25 cellular contexts compared by ENCODE assay signal in the genomic region with DNA sequence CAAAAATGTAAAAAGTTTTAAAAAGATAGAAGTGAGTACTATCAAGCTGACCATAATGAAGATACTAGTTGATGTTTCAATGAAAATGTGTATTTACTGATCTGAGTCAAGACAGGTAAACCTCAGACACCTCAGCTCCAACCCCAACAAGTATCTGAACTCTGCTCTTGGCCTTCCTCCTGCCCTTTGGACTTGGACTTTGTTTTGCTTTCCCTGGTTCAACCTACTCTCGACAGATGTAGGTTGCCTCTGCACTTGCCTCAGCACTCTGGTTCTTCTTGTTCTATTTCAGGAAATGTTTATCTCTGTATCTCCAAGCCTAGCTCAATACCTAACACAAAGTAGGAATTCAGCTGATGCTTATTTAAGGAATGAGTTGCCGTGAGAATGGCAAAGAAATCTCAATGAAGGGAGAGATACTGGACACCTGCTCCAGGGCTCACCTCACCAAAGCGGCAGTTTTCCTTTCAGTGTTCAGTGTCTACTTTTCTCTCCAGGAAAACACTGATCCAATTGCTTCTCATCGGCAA.
"Had no signal": no experiment of that assay in that cellular context is flagged by ENCODE, and none has a peak within 500 bp of the region (broad histone marks: within the 10 kb centered on the region; RNA-seq: fewer than 3 reads in every experiment).

No MANE protein-coding gene starts in this region.

- H3K4me3 Mint-ChIP-seq: activated CD4-positive, alpha-beta memory T cell treated with anti-CD3 and anti-CD28 coated beads for 36 hours; activated CD8-positive, alpha-beta memory T cell treated with anti-CD3 and anti-CD28 coated beads, Interleukin-2, amount 10 ng/mL, durations not matched to agents 7 days and 5 days; activated naive CD4-positive, alpha-beta T cell treated with anti-CD3 and anti-CD28 coated beads, Interleukin-2, amount 10 ng/mL, durations not matched to agents 7 days and 5 days; effector memory CD8-positive, alpha-beta T cell; memory B cell; naive thymus-derived CD8-positive, alpha-beta T cell; neural progenitor cell; stimulated activated effector memory CD8-positive, alpha-beta T cell treated with anti-CD3 and anti-CD28 coated beads, Interleukin-12 subunit alpha, Interleukin-12 subunit beta, amount 100 ng/mL, for 72 hours had no signal

- DNase-seq: activated CD4-positive, alpha-beta memory T cell treated with anti-CD3 and anti-CD28 coated beads for 36 hours; activated CD4-positive, alpha-beta T cell treated with anti-CD3 and anti-CD28 coated beads for 48 hours; activated CD8-positive, alpha-beta memory T cell treated with anti-CD3 and anti-CD28 coated beads, Interleukin-2, amount 10 ng/mL, durations not matched to agents 7 days and 5 days; activated effector memory CD4-positive, alpha-beta T cell treated with anti-CD3 and anti-CD28 coated beads, Interleukin-2, amount 50 U/mL, for 16 hours; activated naive CD4-positive, alpha-beta T cell treated with anti-CD3 and anti-CD28 coated beads, Interleukin-2, amount 10 ng/mL, durations not matched to agents 7 days and 5 days; activated T-cell treated with anti-CD3 and anti-CD28 coated beads for 4 hours; amygdala; effector memory CD8-positive, alpha-beta T cell; foreskin melanocyte; hippocampal formation; kidney glomerular epithelial cell; left ventricle myocardium superior; naive thymus-derived CD8-positive, alpha-beta T cell; retina; stimulated activated CD4-positive, alpha-beta T cell treated with anti-CD3 and anti-CD28 coated beads, Interleukin-1b, Interleukin-23, amount 100 ng/mL, for 48 hours; stomach; T-helper 2 cell had no signal

- FAIRE-seq: endothelial cell of umbilical vein had no signal

- H3K27ac Mint-ChIP-seq: activated CD4-positive, alpha-beta memory T cell treated with anti-CD3 and anti-CD28 coated beads for 36 hours; activated CD8-positive, alpha-beta memory T cell treated with anti-CD3 and anti-CD28 coated beads, Interleukin-2, amount 10 ng/mL, durations not matched to agents 7 days and 5 days; activated naive CD4-positive, alpha-beta T cell treated with anti-CD3 and anti-CD28 coated beads, Interleukin-2, amount 10 ng/mL, durations not matched to agents 7 days and 5 days; effector memory CD8-positive, alpha-beta T cell; memory B cell; naive thymus-derived CD8-positive, alpha-beta T cell; neural progenitor cell; progenitor cell of endocrine pancreas; stimulated activated effector memory CD8-positive, alpha-beta T cell treated with anti-CD3 and anti-CD28 coated beads, Interleukin-12 subunit alpha, Interleukin-12 subunit beta, amount 100 ng/mL, for 72 hours had no signal

- H3K4me2 ChIP-seq: neural progenitor cell had no signal

- H3K4me3 ChIP-seq: cardiac muscle cell, neural progenitor cell, stomach, vagina had no signal

- H3K4me1 Mint-ChIP-seq: activated CD8-positive, alpha-beta memory T cell treated with anti-CD3 and anti-CD28 coated beads, Interleukin-2, amount 10 ng/mL, durations not matched to agents 7 days and 5 days; activated naive CD4-positive, alpha-beta T cell treated with anti-CD3 and anti-CD28 coated beads, Interleukin-2, amount 10 ng/mL, durations not matched to agents 7 days and 5 days; memory B cell; naive thymus-derived CD8-positive, alpha-beta T cell; stimulated activated effector memory CD8-positive, alpha-beta T cell treated with anti-CD3 and anti-CD28 coated beads, Interleukin-12 subunit alpha, Interleukin-12 subunit beta, amount 100 ng/mL, for 72 hours had no signal

- H3K4me1 ChIP-seq: neural progenitor cell, vagina had no signal

- H3K36me3 ChIP-seq: cardiac muscle cell, neural progenitor cell, stomach, vagina had no signal

- H3K9ac ChIP-seq: neural progenitor cell had no signal

- ATAC-seq: activated CD8-positive, alpha-beta memory T cell treated with anti-CD3 and anti-CD28 coated beads, Interleukin-2, amount 10 ng/mL, durations not matched to agents 7 days and 5 days; effector memory CD8-positive, alpha-beta T cell; esophagus mucosa; left ventricle myocardium superior; naive thymus-derived CD8-positive, alpha-beta T cell; stimulated activated effector memory CD8-positive, alpha-beta T cell treated with anti-CD3 and anti-CD28 coated beads, Interleukin-12 subunit alpha, Interleukin-12 subunit beta, amount 100 ng/mL, for 72 hours had no signal

- H2AFZ ChIP-seq: neural progenitor cell had no signal

- H3K27ac ChIP-seq: cardiac muscle cell, neural progenitor cell, vagina had no signal

- H3K36me3 Mint-ChIP-seq: activated CD8-positive, alpha-beta memory T cell treated with anti-CD3 and anti-CD28 coated beads, Interleukin-2, amount 10 ng/mL, durations not matched to agents 7 days and 5 days; activated naive CD4-positive, alpha-beta T cell treated with anti-CD3 and anti-CD28 coated beads, Interleukin-2, amount 10 ng/mL, durations not matched to agents 7 days and 5 days; neural progenitor cell; stimulated activated effector memory CD8-positive, alpha-beta T cell treated with anti-CD3 and anti-CD28 coated beads, Interleukin-12 subunit alpha, Interleukin-12 subunit beta, amount 100 ng/mL, for 72 hours had no signal

- H3K27me3 Mint-ChIP-seq: activated CD4-positive, alpha-beta memory T cell treated with anti-CD3 and anti-CD28 coated beads for 36 hours; activated naive CD4-positive, alpha-beta T cell treated with anti-CD3 and anti-CD28 coated beads, Interleukin-2, amount 10 ng/mL, durations not matched to agents 7 days and 5 days; progenitor cell of endocrine pancreas had no signal

- H3K27me3 ChIP-seq: cardiac muscle cell, neural progenitor cell, stomach, vagina had no signal
